In genomic region chr17:41651625-41652460, GRCh38 we compare ENCODE assay signal across 1 cellular context.
TF ChIP-seq lines count a peak whose summit lies in the region.

No MANE protein-coding gene starts in this region.

TF ChIP-seq in HepG2, 621 proteins besides CTCF, POLR2A, EP300 and RAD21 (continued from another document):
- TF ChIP-seq PRDM15 (CRISPR knock-in tag; IDR thresholded peaks at IDR 0.05) (no peak), TFDP2 (CRISPR knock-in tag; IDR thresholded peaks at IDR 0.05) (no peak), NFIB (CRISPR knock-in tag; IDR thresholded peaks at IDR 0.05; ENCODE audit: borderline replicate concordance) (no peak), NR3C1 (CRISPR knock-in tag; IDR thresholded peaks at IDR 0.05) (no peak), DRAP1 (CRISPR knock-in tag; IDR thresholded peaks at IDR 0.05) (no peak), ATF7 (IDR thresholded peaks at IDR 0.05) (0 out of 2 replicates have a peak, but pooled peaks have one; percentile 8), ATF7 (CRISPR knock-in tag; IDR thresholded peaks at IDR 0.05) (no peak), ZC3H4 (CRISPR knock-in tag; IDR thresholded peaks at IDR 0.05; ENCODE audit: borderline replicate concordance) (no peak), IKZF1 (IDR thresholded peaks at IDR 0.05) (peak; percentile 98; the same call in 1 of the 2 replicates), MED8 (CRISPR knock-in tag; IDR thresholded peaks at IDR 0.05; ENCODE audit: insufficient replicate concordance) (no peak), MTERF4 (CRISPR knock-in tag; IDR thresholded peaks at IDR 0.05) (no peak), ZNF597 (CRISPR knock-in tag; IDR thresholded peaks at IDR 0.05) (no peak), ISX (CRISPR knock-in tag; conservative IDR thresholded peaks at IDR 0.05) (no peak), NFYC (CRISPR knock-in tag; IDR thresholded peaks at IDR 0.05) (no peak), SP4 (CRISPR knock-in tag; IDR thresholded peaks at IDR 0.05) (no peak), KDM2A (CRISPR knock-in tag; IDR thresholded peaks at IDR 0.05; ENCODE audit: borderline replicate concordance, low read depth) (no peak), IKZF4 (CRISPR knock-in tag; IDR thresholded peaks at IDR 0.05; ENCODE audit: borderline replicate concordance, low read depth, not compliant biosample characterization) (no peak), THYN1 (CRISPR knock-in tag; IDR thresholded peaks at IDR 0.05; ENCODE audit: borderline replicate concordance, low read depth) (no peak), REXO4 (CRISPR knock-in tag; IDR thresholded peaks at IDR 0.05; ENCODE audit: borderline replicate concordance) (no peak), ZNF180 (CRISPR knock-in tag; IDR thresholded peaks at IDR 0.05; ENCODE audit: borderline replicate concordance, low read depth) (no peak), ZNF782 (CRISPR knock-in tag; IDR thresholded peaks at IDR 0.05; ENCODE audit: borderline replicate concordance) (no peak), ZNF770 (CRISPR knock-in tag; IDR thresholded peaks at IDR 0.05) (no peak), ZNF766 (CRISPR knock-in tag; IDR thresholded peaks at IDR 0.05; ENCODE audit: borderline replicate concordance) (no peak), ELF3 (CRISPR knock-in tag; IDR thresholded peaks at IDR 0.05) (no peak), SP1 (IDR thresholded peaks at IDR 0.05) (peak; percentile 35; the same call in 1 of the 2 replicates), SP1 (CRISPR knock-in tag; IDR thresholded peaks at IDR 0.05) (no peak), E2F1 (CRISPR knock-in tag; IDR thresholded peaks at IDR 0.05) (no peak), JUNB (CRISPR knock-in tag; IDR thresholded peaks at IDR 0.05; ENCODE audit: borderline replicate concordance) (0 out of 2 replicates have a peak, but pooled peaks have one; percentile 40)
